ENCODE assay signal across 8 cellular contexts in genomic region chr7:124033093-124033806, GRCh38. TPM values are rescaled to one million over a fixed set of nuclear protein-coding genes. Genes with fewer than 3 reads are reported as not detected.
A peak's percentile ranks its signal among the peaks of the same experiment; 100 is the strongest.
DNase-seq lines count a peak whose midpoint lies in the region; ATAC-seq and TF ChIP-seq lines count a peak whose summit lies in the region.

No MANE protein-coding gene starts in this region.

- peaks cover 7% of the 10 kb centered on the region for H3K27me3 ChIP-seq in ascending aorta
- H3K27me3 ChIP-seq in smooth muscle cell (ENCODE audit: low read depth) = peaks cover 46% of the 10 kb centered on the region

- peak overlapping the region; percentile 40 for H3K4me3 ChIP-seq in HEK293 (ENCODE audit: low read depth, low read length)
- peak overlapping the region; percentile 53 to 72 for H3K4me3 ChIP-seq in ascending aorta
- peak overlapping the region; percentile 75 for H3K4me3 ChIP-seq in iPS-18c (ENCODE audit: insufficient read depth, low read depth, low read length)
- peak overlapping the region; percentile 66 for H3K4me3 ChIP-seq in smooth muscle cell

- H3F3A ChIP-seq in smooth muscle cell (ENCODE audit: low read depth) = no peaks in the 10 kb centered on the region

- H3K9me3 Mint-ChIP-seq in immature natural killer cell = peaks cover 2 to 49% (median 15%) of the 10 kb centered on the region in 6 donors

- no peaks in the 10 kb centered on the region for H4K20me1 ChIP-seq in smooth muscle cell (ENCODE audit: low read depth)

- no peak overlapping the region for H3K27ac Mint-ChIP-seq in immature natural killer cell

- ATAC-seq in HG03135 (IDR thresholded peaks at IDR 0.05; ENCODE audit: unreplicated experiment) = no peak

- POLR2A ChIA-PET in HEK293 (lab: Yijun Ruan, JAX) = no interaction called here

- 6% methylated on average over 25 of the region's 71 CpGs for WGBS in smooth muscle cell (ENCODE audit: low lambda C conversion rate)

- no peaks in the 10 kb centered on the region for H3K36me3 Mint-ChIP-seq in immature natural killer cell

- H3K27me3 Mint-ChIP-seq in immature natural killer cell (ENCODE audit: low read depth in 3 of 3) = peaks cover 7 to 17% (median 16%) of the 10 kb centered on the region in 3 donors

- H3K4me1 ChIP-seq in HEK293 (ENCODE audit: control insufficient read depth, insufficient read depth, low read length) (peaks cover 5% of the 10 kb centered on the region), ascending aorta (peaks cover 5 to 8% of the 10 kb centered on the region in 2 donors), smooth muscle cell (ENCODE audit: low read depth) (peaks cover 7% of the 10 kb centered on the region)

- intact Hi-C loops in ascending aorta (cut with DNase I) = no loop called here

- no peaks in the 10 kb centered on the region for H3K79me2 ChIP-seq in smooth muscle cell (ENCODE audit: low read depth)

- peak overlapping the region; percentile 100 for H3K4me2 ChIP-seq in smooth muscle cell

- H3K36me3 ChIP-seq in HEK293 (ENCODE audit: control insufficient read depth in 2 of 2, insufficient read depth in 1 of 2, low read length in 2 of 2) = no peaks in the 10 kb centered on the region
- H3K36me3 ChIP-seq in ascending aorta = no peaks in the 10 kb centered on the region
- no peaks in the 10 kb centered on the region for H3K36me3 ChIP-seq in smooth muscle cell (ENCODE audit: low read depth)

- H3K27ac ChIP-seq in HEK293 (ENCODE audit: extremely low read depth, low read depth, low read length) (peak overlapping the region; percentile 56; the same call in 1 of the 2 replicates), ascending aorta (no peak overlapping the region), smooth muscle cell (ENCODE audit: low read depth) (no peak overlapping the region)

- DNase-seq in COR-L47 (lab: John Stamatoyannopoulos, UW) (peak; percentile 9), ascending aorta (ENCODE audit: low spot score in 2 of 2) (no peak), smooth muscle cell (lab: John Stamatoyannopoulos, UW; ENCODE audit: unreplicated experiment) (no peak), immature natural killer cell (no peak), SIG-M5 (lab: John Stamatoyannopoulos, UW) (no peak)

- H3K9ac ChIP-seq in smooth muscle cell (ENCODE audit: low read depth) = no peak overlapping the region

- H3K4me3 Mint-ChIP-seq in immature natural killer cell = no peak overlapping the region

- TF ChIP-seq CTCF in HEK293 (tag by site-specific recombination; IDR thresholded peaks at IDR 0.05) (peak; percentile 32), ascending aorta (IDR thresholded peaks at IDR 0.05) (no peak), smooth muscle cell (IDR thresholded peaks at IDR 0.05; ENCODE audit: borderline replicate concordance, insufficient read depth, poor library complexity, severe bottlenecking) (no peak)

- peak overlapping the region; percentile 30 for H2AFZ ChIP-seq in smooth muscle cell (ENCODE audit: low read depth)

- no peaks in the 10 kb centered on the region for H3K9me3 ChIP-seq in HEK293 (ENCODE audit: control insufficient read depth, insufficient read depth, low read depth, low read length)
- H3K9me3 ChIP-seq in ascending aorta = no peaks in the 10 kb centered on the region
- no peaks in the 10 kb centered on the region for H3K9me3 ChIP-seq in iPS-18c (ENCODE audit: control insufficient read depth, insufficient read depth, low read length)
- H3K9me3 ChIP-seq in smooth muscle cell (replicated peaks; ENCODE audit: low read depth) = no peaks in the 10 kb centered on the region

- CTCF ChIA-PET in HEK293 (lab: Yijun Ruan, JAX) = interaction anchor here (0.6 kb wide), 1 partner anchor 98 kb away, joined by 3 read pairs; no protein-coding TSS in a partner anchor

- peaks cover 0 to 2% of the 10 kb centered on the region in 2 donors for H3K4me1 Mint-ChIP-seq in immature natural killer cell

TF ChIP-seq in HEK293, 187 proteins besides CTCF, POLR2A, EP300 and RAD21 (continues in another document):
- TF ChIP-seq EGR2 (tag by site-specific recombination; IDR thresholded peaks at IDR 0.05; ENCODE audit: low read depth) (peak; percentile 88), KLF8 (tag by site-specific recombination; IDR thresholded peaks at IDR 0.05) (peak; percentile 51; the same call in 1 of the 2 replicates), ZBTB20 (tag by site-specific recombination; IDR thresholded peaks at IDR 0.05) (peak; percentile 80), ZNF837 (tag by site-specific recombination; IDR thresholded peaks at IDR 0.05) (no peak), ZSCAN5A (tag by site-specific recombination; IDR thresholded peaks at IDR 0.05) (no peak), ZNF19 (tag by site-specific recombination; IDR thresholded peaks at IDR 0.05; ENCODE audit: low read depth) (no peak), ZNF501 (tag by site-specific recombination; IDR thresholded peaks at IDR 0.05) (0 out of 2 replicates have a peak, but pooled peaks have one; percentile 42), ZNF544 (tag by site-specific recombination; IDR thresholded peaks at IDR 0.05) (no peak), ZNF24 (tag by site-specific recombination; IDR thresholded peaks at IDR 0.05) (no peak), PRDM4 (tag by site-specific recombination; IDR thresholded peaks at IDR 0.05) (no peak), PATZ1 (tag by site-specific recombination; IDR thresholded peaks at IDR 0.05) (peak; percentile 65), ZBTB48 (tag by site-specific recombination; IDR thresholded peaks at IDR 0.05) (no peak), YY2 (tag by site-specific recombination; IDR thresholded peaks at IDR 0.05) (no peak), HOXC10 (CRISPR knock-in tag; IDR thresholded peaks at IDR 0.05) (no peak), ZNF121 (tag by site-specific recombination; IDR thresholded peaks at IDR 0.05) (no peak), ZNF112 (tag by site-specific recombination; IDR thresholded peaks at IDR 0.05) (no peak), YY1 (tag by site-specific recombination; IDR thresholded peaks at IDR 0.05) (no peak), HOXA7 (CRISPR knock-in tag; IDR thresholded peaks at IDR 0.05; ENCODE audit: borderline replicate concordance) (no peak), ZNF16 (tag by site-specific recombination; IDR thresholded peaks at IDR 0.05; ENCODE audit: low read depth) (no peak), ZBTB8A (tag by site-specific recombination; IDR thresholded peaks at IDR 0.05) (peak; percentile 93), ZNF157 (tag by site-specific recombination; IDR thresholded peaks at IDR 0.05) (no peak), GLI2 (tag by site-specific recombination; IDR thresholded peaks at IDR 0.05; ENCODE audit: borderline replicate concordance, low read depth) (no peak), ZNF292 (tag by site-specific recombination; IDR thresholded peaks at IDR 0.05; ENCODE audit: borderline replicate concordance, low read depth) (no peak), ZNF580 (tag by site-specific recombination; IDR thresholded peaks at IDR 0.05) (no peak), ZNF341 (tag by site-specific recombination; IDR thresholded peaks at IDR 0.05; ENCODE audit: low read depth) (no peak)

RNA-seq across cellular contexts. Expression of gene TMEM229A, which starts 0.4 kb away (rescaled TPM):
- total RNA-seq in ascending aorta (not detected), smooth muscle cell (not detected in 2 replicates)
- polyA plus RNA-seq in smooth muscle cell (not detected in 2 replicates), immature natural killer cell (not detected)
